11 cellular contexts compared by ENCODE assay signal in the genomic region with DNA sequence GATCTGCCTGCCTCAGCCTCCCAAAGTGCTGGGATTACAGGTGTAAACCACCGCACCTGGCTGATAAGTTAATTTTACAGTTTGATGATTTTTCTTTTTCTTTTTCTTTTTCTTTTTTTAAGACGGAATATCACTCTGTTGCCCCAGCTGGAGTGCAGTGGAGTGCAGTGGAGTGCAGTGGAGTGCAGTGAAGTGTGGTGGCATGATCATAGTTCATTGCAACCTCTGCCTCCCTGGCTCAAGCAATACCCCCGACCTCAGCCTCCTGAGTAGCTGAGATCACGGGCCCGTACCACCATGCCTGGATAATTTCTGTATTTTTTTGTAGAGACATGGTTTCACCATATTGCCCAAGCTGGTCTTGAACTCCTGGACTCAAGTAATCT.
A peak's percentile ranks its signal among the peaks of the same experiment; 100 is the strongest.
DNase-seq lines count a peak whose midpoint lies in the region; ATAC-seq and TF ChIP-seq lines count a peak whose summit lies in the region.
"Had no signal": no experiment of that assay in that cellular context is flagged by ENCODE, and none has a peak within 500 bp of the region (broad histone marks: within the 10 kb centered on the region; RNA-seq: fewer than 3 reads in every experiment).

No MANE protein-coding gene starts in this region.

- no peak for TF ChIP-seq EP300 in tibial nerve (IDR thresholded peaks at IDR 0.05)

- H3K27ac ChIP-seq in layer of hippocampus (ENCODE audit: low read depth, low read length): peak overlapping the region; percentile 92
- H3K27ac ChIP-seq in tibial nerve: no peak overlapping the region
- H3K27ac ChIP-seq: thoracic aorta had no signal

- H3K4me3 ChIP-seq in tibial nerve: no peak overlapping the region
- H3K4me3 ChIP-seq: thoracic aorta had no signal

- no peaks in the 10 kb centered on the region for H3K4me1 ChIP-seq in tibial nerve

- no peaks in the 10 kb centered on the region for H3K36me3 ChIP-seq in tibial nerve
- H3K36me3 ChIP-seq: thoracic aorta had no signal

- DNase-seq in HuH-7 (ENCODE audit: low spot score) (no peak), tibial nerve (ENCODE audit: low spot score in 2 of 2) (no peak)
- DNase-seq in activated T-cell treated with anti-CD3 and anti-CD28 coated beads, Interleukin-2, amount 50 U/mL, for 48 hours: no peak
- DNase-seq: midbrain, NCI-H1930 had no signal

- ATAC-seq in GM18909 (IDR thresholded peaks at IDR 0.05; ENCODE audit: poor library complexity, unreplicated experiment) (peak; percentile 89), GM21786 (IDR thresholded peaks at IDR 0.05; ENCODE audit: unreplicated experiment) (peak; percentile 74), HG03159 (IDR thresholded peaks at IDR 0.05; ENCODE audit: unreplicated experiment) (peak; percentile 63)
- ATAC-seq: HepG2 had no signal

- no peak for TF ChIP-seq POLR2A in tibial nerve (IDR thresholded peaks at IDR 0.05)

- no peaks in the 10 kb centered on the region for H3K27me3 ChIP-seq in layer of hippocampus (ENCODE audit: control insufficient read depth, insufficient read depth, low read length)
- H3K27me3 ChIP-seq in tibial nerve: no peaks in the 10 kb centered on the region

- no peaks in the 10 kb centered on the region for H3K9me3 ChIP-seq in tibial nerve
- H3K9me3 ChIP-seq: thoracic aorta had no signal

- no peak for TF ChIP-seq CTCF in tibial nerve (IDR thresholded peaks at IDR 0.05)

- 92 to 94% methylated on average over 5 of the region's 5 CpGs for WGBS in tibial nerve, 2 donors
